8 cellular contexts compared by ENCODE assay signal in the genomic region with DNA sequence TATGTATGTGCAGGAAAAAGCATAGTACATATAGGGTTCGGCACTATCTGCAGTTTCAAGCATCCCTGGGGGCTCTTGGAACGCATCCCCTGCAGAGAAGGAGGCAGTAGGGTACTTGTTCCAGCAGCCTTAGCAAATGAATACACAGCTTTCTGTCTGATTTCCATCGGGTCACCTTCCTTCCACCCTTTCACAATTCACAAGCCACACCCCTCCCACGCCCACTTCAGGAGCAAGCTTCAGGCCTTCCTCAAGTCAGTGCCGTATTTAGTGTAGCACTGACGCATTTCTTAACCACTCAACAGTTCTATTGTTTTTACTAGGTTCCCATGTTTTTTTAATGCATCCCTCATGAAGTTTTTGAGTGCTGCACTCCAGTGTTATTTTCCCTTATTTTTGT.
A peak's percentile ranks its signal among the peaks of the same experiment; 100 is the strongest.
DNase-seq lines count a peak whose midpoint lies in the region; ATAC-seq, FAIRE-seq and TF ChIP-seq lines count a peak whose summit lies in the region.

No MANE protein-coding gene starts in this region.

- no peak overlapping the region for H3K4me3 Mint-ChIP-seq in Caco-2 (ENCODE audit: unreplicated experiment)

- FAIRE-seq in D721Med (lab: Jason Lieb, UNC): no peak

- H3K4me1 ChIP-seq in Caco-2 (peaks cover 15% of the 10 kb centered on the region), Panc1 (ENCODE audit: control insufficient read depth, insufficient read depth, low read length) (peaks cover 30% of the 10 kb centered on the region)

- no peak overlapping the region for H3K27ac Mint-ChIP-seq in Caco-2 (ENCODE audit: unreplicated experiment)

- DNase-seq in Caco-2 (peak; percentile 67 to 79), Panc1 (ENCODE audit: low read depth, low spot score) (no peak), foreskin melanocyte (peak; percentile 50), ureter (ENCODE audit: low spot score) (peak; percentile 80), D721Med (ENCODE audit: insufficient read length, low spot score) (no peak)

- in situ Hi-C loops in Panc1 (cut with HindIII; ENCODE audit: low pct_unique_long_range_greater_than_20kb, low sequenced_read_pairs): no loop called here

- H3K4me3 ChIP-seq in Caco-2 (ENCODE audit: low read depth, low read length): no peak overlapping the region
- no peak overlapping the region for H3K4me3 ChIP-seq in Panc1 (ENCODE audit: low read depth in 2 of 2, low read length in 2 of 2)

- H3K36me3 ChIP-seq in Caco-2 (ENCODE audit: control insufficient read depth, insufficient read depth, low read length) (no peaks in the 10 kb centered on the region), Panc1 (ENCODE audit: control insufficient read depth, insufficient read depth, low read length) (no peaks in the 10 kb centered on the region)

- H3K9me3 ChIP-seq in Caco-2 (no peaks in the 10 kb centered on the region), Panc1 (ENCODE audit: control insufficient read depth, insufficient read depth, low read depth, low read length) (no peaks in the 10 kb centered on the region)

- no peaks in the 10 kb centered on the region for H3K9me3 Mint-ChIP-seq in Caco-2 (ENCODE audit: unreplicated experiment)

- TF ChIP-seq CTCF in Caco-2 (IDR thresholded peaks at IDR 0.05; ENCODE audit: insufficient read depth in 1 of 2, low read depth in 1 of 2, low read length in 1 of 2, severe bottlenecking in 1 of 2, unreplicated experiment in 1 of 2): no peak
- TF ChIP-seq CTCF in Panc1 (IDR thresholded peaks at IDR 0.05): no peak
- no peak for TF ChIP-seq CTCF in D721Med (IDR thresholded peaks at IDR 0.05; ENCODE audit: insufficient read depth, missing control alignments)

- H3K27ac ChIP-seq in Panc1 (ENCODE audit: low read length): peak overlapping the region; percentile 20; the same call in 1 of the 2 replicates

- BruUV-seq in Caco-2 (replicated peaks; lab: Mats Ljungman, UMichigan): no TSS peak
- BruUV-seq in Panc1 (replicated peaks; lab: Mats Ljungman, UMichigan): no TSS peak

- no peaks in the 10 kb centered on the region for H3K4me1 Mint-ChIP-seq in Caco-2 (ENCODE audit: low read depth, unreplicated experiment)

- H3K36me3 Mint-ChIP-seq in Caco-2 (ENCODE audit: insufficient read depth, unreplicated experiment): no peaks in the 10 kb centered on the region

- H3K27me3 Mint-ChIP-seq in Caco-2 (ENCODE audit: insufficient read depth, unreplicated experiment): no peaks in the 10 kb centered on the region

- peak; percentile 39 for ATAC-seq in HG03354 (IDR thresholded peaks at IDR 0.05; ENCODE audit: poor library complexity, severe bottlenecking, unreplicated experiment)
- ATAC-seq in Panc1: peak; percentile 67
- no peak for ATAC-seq in GM21723 (IDR thresholded peaks at IDR 0.05; ENCODE audit: unreplicated experiment)
- ATAC-seq in HG03457 (IDR thresholded peaks at IDR 0.05; ENCODE audit: unreplicated experiment): no peak

- intact Hi-C loops in Caco-2 (cut with micrococcal nuclease; ENCODE audit: unreplicated experiment): no loop called here
- intact Hi-C loops in Panc1 (cut with micrococcal nuclease; ENCODE audit: unreplicated experiment): no loop called here

- CTCF ChIA-PET in Caco-2 (lab: Charles Lee): no interaction called here
- CTCF ChIA-PET in Panc1 (lab: Charles Lee): no interaction called here

- H3K27me3 ChIP-seq in Caco-2 (replicated peaks; ENCODE audit: control insufficient read depth, insufficient read depth, low read length): no peaks in the 10 kb centered on the region
- no peaks in the 10 kb centered on the region for H3K27me3 ChIP-seq in Panc1 (ENCODE audit: control insufficient read depth, insufficient read depth, low read length)

- POLR2A ChIA-PET in Caco-2 (lab: Charles Lee) (no interaction called here), Panc1 (lab: Charles Lee) (no interaction called here)

Comparison
In these comparisons a context has a peak if more than half of its experiments do, and no peak if none do; other contexts are left out.
1. DNase-seq: peak in Caco-2 (2 of 2), foreskin melanocyte (single experiment) and ureter (single experiment); none in Panc1 (single experiment) and D721Med (single experiment).
2. ATAC-seq: peak in HG03354 (single experiment) and Panc1 (single experiment); none in GM21723 (single experiment) and HG03457 (single experiment).